Comparison of ENCODE assay signal across 19 cellular contexts in genomic region chr2:232886632-232887031, GRCh38. TPM values are rescaled to one million over a fixed set of nuclear protein-coding genes. Genes with fewer than 3 reads are reported as not detected.
DNase-seq lines count a peak whose midpoint lies in the region; ATAC-seq and TF ChIP-seq lines count a peak whose summit lies in the region.
"Had no signal": no experiment of that assay in that cellular context is flagged by ENCODE, and none has a peak within 500 bp of the region (broad histone marks: within the 10 kb centered on the region; RNA-seq: fewer than 3 reads in every experiment).

No MANE protein-coding gene starts in this region.

- H3K27me3 ChIP-seq in NT2/D1 (ENCODE audit: insufficient read depth, insufficient read length) = no peaks in the 10 kb centered on the region
- H3K27me3 ChIP-seq in osteoblast (ENCODE audit: insufficient read depth, low read length) = no peaks in the 10 kb centered on the region
- no peaks in the 10 kb centered on the region for H3K27me3 ChIP-seq in neural progenitor cell
- H3K27me3 ChIP-seq: BLaER1 treated with 17β-estradiol and CSF1 and Interleukin-3, amounts not matched to agents 10 nM and 100 nM had no signal

- H3K36me3 ChIP-seq in NT2/D1 (ENCODE audit: insufficient read depth, insufficient read length, low read length) (no peaks in the 10 kb centered on the region), osteoblast (ENCODE audit: insufficient read depth, low read length) (no peaks in the 10 kb centered on the region), neural progenitor cell (no peaks in the 10 kb centered on the region)
- H3K36me3 ChIP-seq: BLaER1 treated with 17β-estradiol and CSF1 and Interleukin-3, amounts not matched to agents 10 nM and 100 nM had no signal

- H3K4me1 ChIP-seq in NT2/D1 (ENCODE audit: insufficient read depth, insufficient read length) (peaks cover 14% of the 10 kb centered on the region), osteoblast (ENCODE audit: insufficient read depth, low read length) (peaks cover 11% of the 10 kb centered on the region), neural progenitor cell (peaks cover 12% of the 10 kb centered on the region)

- H3F3A ChIP-seq in neural progenitor cell (ENCODE audit: low read depth) = no peaks in the 10 kb centered on the region

- no peak overlapping the region for H3K27ac ChIP-seq in coronary artery
- no peak overlapping the region for H3K27ac ChIP-seq in osteoblast (ENCODE audit: low read depth, low read length)
- no peak overlapping the region for H3K27ac ChIP-seq in neural progenitor cell
- H3K27ac ChIP-seq: BLaER1 treated with 17β-estradiol and CSF1 and Interleukin-3, amounts not matched to agents 10 nM and 100 nM; KMS-11 had no signal

- no peak overlapping the region for H3K4me3 Mint-ChIP-seq in activated naive CD8-positive, alpha-beta T cell treated with anti-CD3 and anti-CD28 coated beads, Interleukin-2, amount 10 ng/mL, durations not matched to agents 7 days and 5 days
- no peak overlapping the region for H3K4me3 Mint-ChIP-seq in activated naive CD8-positive, alpha-beta T cell treated with anti-CD3 and anti-CD28 coated beads, Interleukin-2, amount 50 U/mL, for 24 hours
- H3K4me3 Mint-ChIP-seq in neural progenitor cell = no peak overlapping the region
- H3K4me3 Mint-ChIP-seq: CD8-positive, alpha-beta memory T cell had no signal

- H3K4me3 ChIP-seq in NT2/D1 (ENCODE audit: insufficient read length, low read depth) (no peak overlapping the region), coronary artery (no peak overlapping the region), osteoblast (ENCODE audit: insufficient read depth, low read length) (no peak overlapping the region), neural progenitor cell (no peak overlapping the region)
- H3K4me3 ChIP-seq: BLaER1 treated with 17β-estradiol and CSF1 and Interleukin-3, amounts not matched to agents 10 nM and 100 nM had no signal

- TF ChIP-seq CTCF in coronary artery (IDR thresholded peaks at IDR 0.05) (no peak), osteoblast (IDR thresholded peaks at IDR 0.05; ENCODE audit: extremely low read depth, low read depth, low read length) (no peak), neural progenitor cell (IDR thresholded peaks at IDR 0.05) (no peak)

- POLR2A ChIA-PET in activated naive CD8-positive, alpha-beta T cell treated with anti-CD3 and anti-CD28 coated beads, Interleukin-2, amount 10 ng/mL, durations not matched to agents 7 days and 5 days (lab: Charles Lee) = no interaction called here

- no peaks in the 10 kb centered on the region for H3K36me3 Mint-ChIP-seq in activated naive CD8-positive, alpha-beta T cell treated with anti-CD3 and anti-CD28 coated beads, Interleukin-2, amount 10 ng/mL, durations not matched to agents 7 days and 5 days
- no peaks in the 10 kb centered on the region for H3K36me3 Mint-ChIP-seq in activated naive CD8-positive, alpha-beta T cell treated with anti-CD3 and anti-CD28 coated beads, Interleukin-2, amount 50 U/mL, for 24 hours (ENCODE audit: low read depth)
- H3K36me3 Mint-ChIP-seq in neural progenitor cell = peaks cover 2% of the 10 kb centered on the region
- H3K36me3 Mint-ChIP-seq: CD8-positive, alpha-beta memory T cell had no signal

- peaks cover 3% of the 10 kb centered on the region for H3K27me3 Mint-ChIP-seq in activated naive CD8-positive, alpha-beta T cell treated with anti-CD3 and anti-CD28 coated beads, Interleukin-2, amount 10 ng/mL, durations not matched to agents 7 days and 5 days
- H3K27me3 Mint-ChIP-seq in activated naive CD8-positive, alpha-beta T cell treated with anti-CD3 and anti-CD28 coated beads, Interleukin-2, amount 50 U/mL, for 24 hours = peaks cover 14% of the 10 kb centered on the region
- peaks cover 14% of the 10 kb centered on the region for H3K27me3 Mint-ChIP-seq in neural progenitor cell (ENCODE audit: insufficient read depth, low read depth)

- H3K4me2 ChIP-seq in osteoblast (ENCODE audit: insufficient read depth, low read length) = no peak overlapping the region
- H3K4me2 ChIP-seq in neural progenitor cell = no peak overlapping the region
- H3K4me2 ChIP-seq: BLaER1 treated with 17β-estradiol and CSF1 and Interleukin-3, amounts not matched to agents 10 nM and 100 nM; KMS-11 had no signal

- DNase-seq in activated naive CD8-positive, alpha-beta T cell treated with anti-CD3 and anti-CD28 coated beads, Interleukin-2, amount 10 ng/mL, durations not matched to agents 7 days and 5 days = peak; percentile 8
- DNase-seq in activated naive CD8-positive, alpha-beta T cell treated with anti-CD3 and anti-CD28 coated beads, Interleukin-2, amount 50 U/mL, for 24 hours = no peak
- DNase-seq in NT2/D1 (ENCODE audit: low read depth, low spot score) = no peak
- DNase-seq in coronary artery (ENCODE audit: low spot score) = peak; percentile 17
- DNase-seq in osteoblast (ENCODE audit: insufficient read length, low spot score, missing footprints) = peak; percentile 19
- DNase-seq in neural progenitor cell (ENCODE audit: low spot score) = no peak
- DNase-seq: CD8-positive, alpha-beta memory T cell; DMS79; GOT3; MV-4-11; NCI-H187; NCI-H2107; NCI-H510A; NCI-H748 treated with DMSO at 0.1 percent for 48 hours; OCI-M1; SIG-M5 had no signal

- peaks cover 3% of the 10 kb centered on the region for H3K4me1 Mint-ChIP-seq in activated naive CD8-positive, alpha-beta T cell treated with anti-CD3 and anti-CD28 coated beads, Interleukin-2, amount 10 ng/mL, durations not matched to agents 7 days and 5 days
- no peaks in the 10 kb centered on the region for H3K4me1 Mint-ChIP-seq in activated naive CD8-positive, alpha-beta T cell treated with anti-CD3 and anti-CD28 coated beads, Interleukin-2, amount 50 U/mL, for 24 hours
- H3K4me1 Mint-ChIP-seq in neural progenitor cell = peaks cover 15% of the 10 kb centered on the region
- H3K4me1 Mint-ChIP-seq: CD8-positive, alpha-beta memory T cell had no signal

- H2AFZ ChIP-seq in osteoblast (ENCODE audit: low read length) (no peak overlapping the region), neural progenitor cell (replicated peaks) (no peak overlapping the region)

- H3K79me2 ChIP-seq in osteoblast (ENCODE audit: insufficient read depth, low read length) = no peaks in the 10 kb centered on the region
- no peaks in the 10 kb centered on the region for H3K79me2 ChIP-seq in neural progenitor cell (ENCODE audit: low read depth)

- no peaks in the 10 kb centered on the region for H3K9me3 Mint-ChIP-seq in activated naive CD8-positive, alpha-beta T cell treated with anti-CD3 and anti-CD28 coated beads, Interleukin-2, amount 10 ng/mL, durations not matched to agents 7 days and 5 days
- H3K9me3 Mint-ChIP-seq in activated naive CD8-positive, alpha-beta T cell treated with anti-CD3 and anti-CD28 coated beads, Interleukin-2, amount 50 U/mL, for 24 hours = no peaks in the 10 kb centered on the region
- H3K9me3 Mint-ChIP-seq in neural progenitor cell = no peaks in the 10 kb centered on the region
- H3K9me3 Mint-ChIP-seq: CD8-positive, alpha-beta memory T cell had no signal

- H3K27ac Mint-ChIP-seq in activated naive CD8-positive, alpha-beta T cell treated with anti-CD3 and anti-CD28 coated beads, Interleukin-2, amount 10 ng/mL, durations not matched to agents 7 days and 5 days = no peak overlapping the region
- no peak overlapping the region for H3K27ac Mint-ChIP-seq in activated naive CD8-positive, alpha-beta T cell treated with anti-CD3 and anti-CD28 coated beads, Interleukin-2, amount 50 U/mL, for 24 hours
- no peak overlapping the region for H3K27ac Mint-ChIP-seq in neural progenitor cell
- H3K27ac Mint-ChIP-seq: CD8-positive, alpha-beta memory T cell had no signal

- H3K9ac ChIP-seq in NT2/D1 (ENCODE audit: insufficient read length, low read depth) = peak overlapping the region; percentile 11
- H3K9ac ChIP-seq in neural progenitor cell = no peak overlapping the region
- H3K9ac ChIP-seq: BLaER1 treated with 17β-estradiol and CSF1 and Interleukin-3, amounts not matched to agents 10 nM and 100 nM; KMS-11 had no signal

- H4K20me1 ChIP-seq in osteoblast (ENCODE audit: insufficient read depth, low read length) (no peaks in the 10 kb centered on the region), neural progenitor cell (ENCODE audit: low read depth) (no peaks in the 10 kb centered on the region)

- H3K9me3 ChIP-seq in NT2/D1 (ENCODE audit: insufficient read depth, low read length) = no peaks in the 10 kb centered on the region
- H3K9me3 ChIP-seq in osteoblast (ENCODE audit: low read depth, low read length) = no peaks in the 10 kb centered on the region
- no peaks in the 10 kb centered on the region for H3K9me3 ChIP-seq in neural progenitor cell (ENCODE audit: low read depth)
- H3K9me3 ChIP-seq: BLaER1 treated with 17β-estradiol and CSF1 and Interleukin-3, amounts not matched to agents 10 nM and 100 nM had no signal

- no peak for ATAC-seq in activated naive CD8-positive, alpha-beta T cell treated with anti-CD3 and anti-CD28 coated beads, Interleukin-2, amount 10 ng/mL, durations not matched to agents 7 days and 5 days (ENCODE audit: low read depth)
- no peak for ATAC-seq in activated naive CD8-positive, alpha-beta T cell treated with anti-CD3 and anti-CD28 coated beads, Interleukin-2, amount 50 U/mL, for 24 hours
- ATAC-seq in GM21423 (IDR thresholded peaks at IDR 0.05; ENCODE audit: unreplicated experiment) = no peak

RNA-seq across cellular contexts. Expression of gene SNORC, which starts 16.6 kb away (rescaled TPM):
- 1 to 10 TPM; 1.5 to 2.1 TPM for total RNA-seq in activated naive CD8-positive, alpha-beta T cell treated with anti-CD3 and anti-CD28 coated beads, Interleukin-2, amount 10 ng/mL, durations not matched to agents 7 days and 5 days
- 0.72 and 0.88 TPM in 2 replicates for total RNA-seq in osteoblast
- total RNA-seq in neural progenitor cell (ENCODE audit: low replicate concordance) = 2.6 TPM in 1 of 2 replicates, not detected in the other

Comparison
In these comparisons a context has a peak if more than half of its experiments do, and no peak if none do; other contexts are left out.
1. DNase-seq: peak in activated naive CD8-positive, alpha-beta T cell treated with anti-CD3 and anti-CD28 coated beads, Interleukin-2, amount 10 ng/mL, durations not matched to agents 7 days and 5 days (single experiment), coronary artery (single experiment) and osteoblast (single experiment); none in activated naive CD8-positive, alpha-beta T cell treated with anti-CD3 and anti-CD28 coated beads, Interleukin-2, amount 50 U/mL, for 24 hours (single experiment), NT2/D1 (single experiment) and neural progenitor cell (single experiment).